1 cellular context compared by ENCODE assay signal in genomic region chr19:44845612-44846454, GRCh38.
TF ChIP-seq lines count a peak whose summit lies in the region.

Gene NECTIN2, plus strand, starts transcription at chr19:44846297. Its CDS starts 229 bp downstream, at chr19:44846526.

TF ChIP-seq in HEK293, 187 proteins besides CTCF, POLR2A, EP300 and RAD21 (continued from another document and continues in another):
- TF ChIP-seq, protein P1, sequence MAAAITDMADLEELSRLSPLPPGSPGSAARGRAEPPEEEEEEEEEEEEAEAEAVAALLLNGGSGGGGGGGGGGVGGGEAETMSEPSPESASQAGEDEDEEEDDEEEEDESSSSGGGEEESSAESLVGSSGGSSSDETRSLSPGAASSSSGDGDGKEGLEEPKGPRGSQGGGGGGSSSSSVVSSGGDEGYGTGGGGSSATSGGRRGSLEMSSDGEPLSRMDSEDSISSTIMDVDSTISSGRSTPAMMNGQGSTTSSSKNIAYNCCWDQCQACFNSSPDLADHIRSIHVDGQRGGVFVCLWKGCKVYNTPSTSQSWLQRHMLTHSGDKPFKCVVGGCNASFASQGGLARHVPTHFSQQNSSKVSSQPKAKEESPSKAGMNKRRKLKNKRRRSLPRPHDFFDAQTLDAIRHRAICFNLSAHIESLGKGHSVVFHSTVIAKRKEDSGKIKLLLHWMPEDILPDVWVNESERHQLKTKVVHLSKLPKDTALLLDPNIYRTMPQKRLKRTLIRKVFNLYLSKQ (tag by site-specific recombination; IDR thresholded peaks at IDR 0.05; ENCODE audit: borderline replicate concordance): no peak
- TF ChIP-seq REST (tag by site-specific recombination; IDR thresholded peaks at IDR 0.05) (no peak), ZNF560 (tag by site-specific recombination; IDR thresholded peaks at IDR 0.05; ENCODE audit: borderline replicate concordance) (no peak), ZNF561 (tag by site-specific recombination; IDR thresholded peaks at IDR 0.05; ENCODE audit: borderline replicate concordance) (peak; percentile 38; the same call in 1 of the 2 replicates), ZNF10 (tag by site-specific recombination; IDR thresholded peaks at IDR 0.05) (no peak), ZNF791 (tag by site-specific recombination; IDR thresholded peaks at IDR 0.05) (no peak), ZNF302 (tag by site-specific recombination; IDR thresholded peaks at IDR 0.05; ENCODE audit: low read depth) (no peak), ZNF202 (tag by site-specific recombination; IDR thresholded peaks at IDR 0.05; ENCODE audit: borderline replicate concordance) (no peak), ZNF274 (IDR thresholded peaks at IDR 0.05; ENCODE audit: low read length) (no peak), ZNF274 (tag by site-specific recombination; IDR thresholded peaks at IDR 0.05; ENCODE audit: borderline replicate concordance) (no peak), ZNF148 (tag by site-specific recombination; IDR thresholded peaks at IDR 0.05; ENCODE audit: borderline replicate concordance) (no peak), ZNF354C (tag by site-specific recombination; IDR thresholded peaks at IDR 0.05; ENCODE audit: borderline replicate concordance, low read depth) (no peak), GLIS2 (tag by site-specific recombination; IDR thresholded peaks at IDR 0.05) (peak; percentile 76), ZNF112 (tag by site-specific recombination; IDR thresholded peaks at IDR 0.05) (no peak), ZFP37 (tag by site-specific recombination; IDR thresholded peaks at IDR 0.05) (no peak), PRDM6 (tag by site-specific recombination; IDR thresholded peaks at IDR 0.05) (no peak), ZNF610 (tag by site-specific recombination; IDR thresholded peaks at IDR 0.05; ENCODE audit: borderline replicate concordance) (no peak), ZNF792 (tag by site-specific recombination; IDR thresholded peaks at IDR 0.05) (no peak), ZNF335 (tag by site-specific recombination; conservative IDR thresholded peaks at IDR 0.05) (peak; percentile 82), ZNF768 (tag by site-specific recombination; IDR thresholded peaks at IDR 0.05) (no peak), YY1 (tag by site-specific recombination; IDR thresholded peaks at IDR 0.05) (no peak), ZNF571 (tag by site-specific recombination; IDR thresholded peaks at IDR 0.05) (no peak), ZNF785 (tag by site-specific recombination; IDR thresholded peaks at IDR 0.05) (peak; percentile 62), IKZF3 (tag by site-specific recombination; IDR thresholded peaks at IDR 0.05) (peak; percentile 97), ZBTB21 (tag by site-specific recombination; IDR thresholded peaks at IDR 0.05) (peak; percentile 67), ZNF654 (tag by site-specific recombination; IDR thresholded peaks at IDR 0.05; ENCODE audit: low read depth) (peak; percentile 62), ZNF416 (tag by site-specific recombination; IDR thresholded peaks at IDR 0.05) (no peak), TSHZ1 (tag by site-specific recombination; IDR thresholded peaks at IDR 0.05; ENCODE audit: borderline replicate concordance) (no peak), ZNF558 (tag by site-specific recombination; IDR thresholded peaks at IDR 0.05) (no peak), ZNF660 (tag by site-specific recombination; IDR thresholded peaks at IDR 0.05) (no peak)
- TF ChIP-seq, protein P2, sequence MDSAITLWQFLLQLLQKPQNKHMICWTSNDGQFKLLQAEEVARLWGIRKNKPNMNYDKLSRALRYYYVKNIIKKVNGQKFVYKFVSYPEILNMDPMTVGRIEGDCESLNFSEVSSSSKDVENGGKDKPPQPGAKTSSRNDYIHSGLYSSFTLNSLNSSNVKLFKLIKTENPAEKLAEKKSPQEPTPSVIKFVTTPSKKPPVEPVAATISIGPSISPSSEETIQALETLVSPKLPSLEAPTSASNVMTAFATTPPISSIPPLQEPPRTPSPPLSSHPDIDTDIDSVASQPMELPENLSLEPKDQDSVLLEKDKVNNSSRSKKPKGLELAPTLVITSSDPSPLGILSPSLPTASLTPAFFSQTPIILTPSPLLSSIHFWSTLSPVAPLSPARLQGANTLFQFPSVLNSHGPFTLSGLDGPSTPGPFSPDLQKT (IDR thresholded peaks at IDR 0.05; ENCODE audit: borderline replicate concordance, low read depth, low read length): no peak
- TF ChIP-seq, protein P3, sequence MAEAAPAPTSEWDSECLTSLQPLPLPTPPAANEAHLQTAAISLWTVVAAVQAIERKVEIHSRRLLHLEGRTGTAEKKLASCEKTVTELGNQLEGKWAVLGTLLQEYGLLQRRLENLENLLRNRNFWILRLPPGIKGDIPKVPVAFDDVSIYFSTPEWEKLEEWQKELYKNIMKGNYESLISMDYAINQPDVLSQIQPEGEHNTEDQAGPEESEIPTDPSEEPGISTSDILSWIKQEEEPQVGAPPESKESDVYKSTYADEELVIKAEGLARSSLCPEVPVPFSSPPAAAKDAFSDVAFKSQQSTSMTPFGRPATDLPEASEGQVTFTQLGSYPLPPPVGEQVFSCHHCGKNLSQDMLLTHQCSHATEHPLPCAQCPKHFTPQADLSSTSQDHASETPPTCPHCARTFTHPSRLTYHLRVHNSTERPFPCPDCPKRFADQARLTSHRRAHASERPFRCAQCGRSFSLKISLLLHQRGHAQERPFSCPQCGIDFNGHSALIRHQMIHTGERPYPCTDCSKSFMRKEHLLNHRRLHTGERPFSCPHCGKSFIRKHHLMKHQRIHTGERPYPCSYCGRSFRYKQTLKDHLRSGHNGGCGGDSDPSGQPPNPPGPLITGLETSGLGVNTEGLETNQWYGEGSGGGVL (tag by site-specific recombination; IDR thresholded peaks at IDR 0.05): no peak
- TF ChIP-seq, protein P4, sequence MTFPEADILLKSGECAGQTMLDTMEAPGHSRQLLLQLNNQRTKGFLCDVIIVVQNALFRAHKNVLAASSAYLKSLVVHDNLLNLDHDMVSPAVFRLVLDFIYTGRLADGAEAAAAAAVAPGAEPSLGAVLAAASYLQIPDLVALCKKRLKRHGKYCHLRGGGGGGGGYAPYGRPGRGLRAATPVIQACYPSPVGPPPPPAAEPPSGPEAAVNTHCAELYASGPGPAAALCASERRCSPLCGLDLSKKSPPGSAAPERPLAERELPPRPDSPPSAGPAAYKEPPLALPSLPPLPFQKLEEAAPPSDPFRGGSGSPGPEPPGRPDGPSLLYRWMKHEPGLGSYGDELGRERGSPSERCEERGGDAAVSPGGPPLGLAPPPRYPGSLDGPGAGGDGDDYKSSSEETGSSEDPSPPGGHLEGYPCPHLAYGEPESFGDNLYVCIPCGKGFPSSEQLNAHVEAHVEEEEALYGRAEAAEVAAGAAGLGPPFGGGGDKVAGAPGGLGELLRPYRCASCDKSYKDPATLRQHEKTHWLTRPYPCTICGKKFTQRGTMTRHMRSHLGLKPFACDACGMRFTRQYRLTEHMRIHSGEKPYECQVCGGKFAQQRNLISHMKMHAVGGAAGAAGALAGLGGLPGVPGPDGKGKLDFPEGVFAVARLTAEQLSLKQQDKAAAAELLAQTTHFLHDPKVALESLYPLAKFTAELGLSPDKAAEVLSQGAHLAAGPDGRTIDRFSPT (tag by site-specific recombination; IDR thresholded peaks at IDR 0.05): no peak
- TF ChIP-seq, protein P5, sequence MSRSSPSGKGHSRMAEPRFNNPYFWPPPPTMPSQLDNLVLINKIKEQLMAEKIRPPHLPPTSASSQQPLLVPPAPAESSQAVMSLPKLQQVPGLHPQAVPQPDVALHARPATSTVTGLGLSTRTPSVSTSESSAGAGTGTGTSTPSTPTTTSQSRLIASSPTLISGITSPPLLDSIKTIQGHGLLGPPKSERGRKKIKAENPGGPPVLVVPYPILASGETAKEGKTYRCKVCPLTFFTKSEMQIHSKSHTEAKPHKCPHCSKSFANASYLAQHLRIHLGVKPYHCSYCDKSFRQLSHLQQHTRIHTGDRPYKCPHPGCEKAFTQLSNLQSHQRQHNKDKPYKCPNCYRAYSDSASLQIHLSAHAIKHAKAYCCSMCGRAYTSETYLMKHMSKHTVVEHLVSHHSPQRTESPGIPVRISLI (tag by site-specific recombination; IDR thresholded peaks at IDR 0.05): no peak
- TF ChIP-seq, protein P6, sequence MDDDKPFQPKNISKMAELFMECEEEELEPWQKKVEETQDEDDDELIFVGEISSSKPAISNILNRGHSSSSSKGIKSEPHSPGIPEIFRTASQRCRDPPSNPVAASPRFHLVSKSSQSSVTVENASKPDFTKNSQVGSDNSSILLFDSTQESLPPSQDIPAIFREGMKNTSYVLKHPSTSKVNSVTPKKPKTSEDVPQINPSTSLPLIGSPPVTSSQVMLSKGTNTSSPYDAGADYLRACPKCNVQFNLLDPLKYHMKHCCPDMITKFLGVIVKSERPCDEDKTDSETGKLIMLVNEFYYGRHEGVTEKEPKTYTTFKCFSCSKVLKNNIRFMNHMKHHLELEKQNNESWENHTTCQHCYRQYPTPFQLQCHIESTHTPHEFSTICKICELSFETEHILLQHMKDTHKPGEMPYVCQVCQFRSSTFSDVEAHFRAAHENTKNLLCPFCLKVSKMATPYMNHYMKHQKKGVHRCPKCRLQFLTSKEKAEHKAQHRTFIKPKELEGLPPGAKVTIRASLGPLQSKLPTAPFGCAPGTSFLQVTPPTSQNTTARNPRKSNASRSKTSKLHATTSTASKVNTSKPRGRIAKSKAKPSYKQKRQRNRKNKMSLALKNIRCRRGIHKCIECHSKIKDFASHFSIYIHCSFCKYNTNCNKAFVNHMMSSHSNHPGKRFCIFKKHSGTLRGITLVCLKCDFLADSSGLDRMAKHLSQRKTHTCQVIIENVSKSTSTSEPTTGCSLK (tag by site-specific recombination; IDR thresholded peaks at IDR 0.05): no peak
